9 cellular contexts compared by ENCODE assay signal in the genomic region with DNA sequence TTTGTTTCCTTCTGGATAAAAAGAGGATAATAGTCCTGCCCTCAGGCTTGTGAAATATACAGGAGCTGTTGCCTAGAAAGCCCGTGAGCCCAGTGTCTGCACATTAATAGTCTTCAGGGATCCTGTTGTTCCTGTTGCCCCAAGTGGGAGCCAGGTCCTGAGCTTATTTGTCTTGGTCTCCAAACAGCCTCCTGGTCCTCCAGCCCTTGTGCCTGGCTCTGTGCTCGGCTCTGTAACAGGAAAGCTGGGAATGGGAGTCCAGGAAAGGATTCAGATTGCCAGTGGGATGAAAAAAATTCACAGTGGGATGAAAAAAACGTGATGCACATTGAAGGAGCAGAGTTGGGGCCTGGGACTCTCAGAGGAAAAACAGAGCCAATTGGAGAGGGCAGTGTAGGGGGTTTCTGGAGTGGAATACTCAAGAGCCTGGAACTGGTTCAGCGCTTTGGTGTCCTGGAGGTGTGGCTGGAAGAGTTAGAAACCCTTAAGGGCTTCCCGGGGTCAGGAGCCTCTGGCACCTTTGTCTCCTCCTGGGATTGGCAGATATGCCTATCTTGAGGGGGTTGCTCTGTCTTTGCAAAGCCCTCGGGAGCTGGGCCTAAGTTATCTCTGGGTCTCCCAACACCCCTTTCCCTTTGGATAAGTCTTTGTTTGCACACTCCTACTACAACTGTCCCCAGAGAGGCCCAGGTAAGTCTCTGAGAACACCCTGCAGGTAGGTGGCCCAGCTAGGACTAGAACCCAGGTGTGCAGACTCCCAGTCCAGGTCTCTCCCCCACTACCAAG. TPM values are rescaled to one million over a fixed set of nuclear protein-coding genes. Genes with fewer than 3 reads are reported as not detected.
DNase-seq lines count a peak whose midpoint lies in the region; ATAC-seq and TF ChIP-seq lines count a peak whose summit lies in the region.
"Had no signal": no experiment of that assay in that cellular context is flagged by ENCODE, and none has a peak within 500 bp of the region (broad histone marks: within the 10 kb centered on the region; RNA-seq: fewer than 3 reads in every experiment).

No MANE protein-coding gene starts in this region.

- POLR2A ChIA-PET in CD8-positive, alpha-beta T cell (lab: Charles Lee): interaction anchor here (1.0 to 2.1 kb wide), 4 partner anchors 12 to 182 kb away, joined by 3 to 12 read pairs (median 6); a partner anchor contains a TSS

- no peak for ATAC-seq in CD8-positive, alpha-beta T cell
- ATAC-seq in HG02642 (IDR thresholded peaks at IDR 0.05; ENCODE audit: poor library complexity, unreplicated experiment) (no peak), HG03025 (IDR thresholded peaks at IDR 0.05; ENCODE audit: low FRiP score, unreplicated experiment) (no peak)

- H3K27ac Mint-ChIP-seq in CD8-positive, alpha-beta T cell: peak overlapping the region; percentile 90
- H3K27ac Mint-ChIP-seq in neural crest cell (ENCODE audit: unreplicated experiment): peak overlapping the region; percentile 32

- H3K36me3 Mint-ChIP-seq in CD8-positive, alpha-beta T cell: peaks cover 5% of the 10 kb centered on the region
- no peaks in the 10 kb centered on the region for H3K36me3 Mint-ChIP-seq in neural crest cell (ENCODE audit: low read depth)

- H3K9me3 Mint-ChIP-seq in CD8-positive, alpha-beta T cell: no peaks in the 10 kb centered on the region
- no peaks in the 10 kb centered on the region for H3K9me3 Mint-ChIP-seq in neural crest cell

- H3K9ac ChIP-seq in MM.1S (ENCODE audit: low read length): peak overlapping the region; percentile 92; the same call in 1 of the 2 replicates

- peak overlapping the region; percentile 87 for H3K4me3 Mint-ChIP-seq in CD8-positive, alpha-beta T cell
- peak overlapping the region; percentile 93 for H3K4me3 Mint-ChIP-seq in neural crest cell

- peak overlapping the region; percentile 48 for H3K4me3 ChIP-seq in CD8-positive, alpha-beta T cell (ENCODE audit: low read depth, low read length)
- peak overlapping the region; percentile 99 for H3K4me3 ChIP-seq in MM.1S (ENCODE audit: low read length)

- H3F3A ChIP-seq in MM.1S (ENCODE audit: insufficient read depth, low read length): peaks cover 11% of the 10 kb centered on the region; the same call in 1 of the 2 replicates

- no peaks in the 10 kb centered on the region for H4K20me1 ChIP-seq in MM.1S (ENCODE audit: insufficient read depth, low read length)

- H3K27me3 ChIP-seq in CD8-positive, alpha-beta T cell (ENCODE audit: insufficient read depth, low read length): no peaks in the 10 kb centered on the region
- no peaks in the 10 kb centered on the region for H3K27me3 ChIP-seq in MM.1S (replicated peaks; ENCODE audit: insufficient read depth, low read length)

- H3K4me1 ChIP-seq in CD8-positive, alpha-beta T cell (ENCODE audit: insufficient read depth, low read length): peaks cover 21% of the 10 kb centered on the region
- peaks cover 16% of the 10 kb centered on the region for H3K4me1 ChIP-seq in MM.1S (ENCODE audit: low read length)

- DNase-seq in CD8-positive, alpha-beta T cell: peak in 1 of 7 experiments; percentile 42
- DNase-seq in MM.1S (no peak), ecto neural progenitor cell (ENCODE audit: low spot score) (peak; percentile 53), neural crest cell (ENCODE audit: low read depth, low spot score) (no peak), A172 (ENCODE audit: low spot score) (no peak)
- no peak for DNase-seq in stimulated activated CD4-positive, alpha-beta T cell treated with anti-CD3 and anti-CD28 coated beads, Interleukin-4, amount 100 ng/mL, for 24 hours

- H3K4me1 Mint-ChIP-seq in CD8-positive, alpha-beta T cell (ENCODE audit: low read depth): peaks cover 21% of the 10 kb centered on the region
- H3K4me1 Mint-ChIP-seq in neural crest cell: peaks cover 27% of the 10 kb centered on the region

- H2AFZ ChIP-seq in MM.1S (ENCODE audit: low read length): peak overlapping the region; percentile 68

- intact Hi-C loops in CD8-positive, alpha-beta T cell (cut with DNase I, micrococcal nuclease): loop anchor here (2.0 to 10.0 kb wide), 7 partner anchors 119 to 1425 kb away; a partner anchor contains a TSS

- peak overlapping the region; percentile 23 for H3K27ac ChIP-seq in CD8-positive, alpha-beta T cell (ENCODE audit: low read depth, low read length)
- peak overlapping the region; percentile 95; the same call in 1 of the 2 replicates for H3K27ac ChIP-seq in MM.1S (ENCODE audit: low read length)

- H3K4me2 ChIP-seq in MM.1S (ENCODE audit: low read depth, low read length): peak overlapping the region; percentile 85

- H3K9me3 ChIP-seq in CD8-positive, alpha-beta T cell (ENCODE audit: low read length): no peaks in the 10 kb centered on the region
- H3K9me3 ChIP-seq in MM.1S (replicated peaks; ENCODE audit: insufficient read depth, low read length): no peaks in the 10 kb centered on the region

- H3K27me3 Mint-ChIP-seq in CD8-positive, alpha-beta T cell (ENCODE audit: low read depth): peaks cover 9% of the 10 kb centered on the region
- H3K27me3 Mint-ChIP-seq in neural crest cell (ENCODE audit: low read depth): peaks cover 12% of the 10 kb centered on the region

- no peaks in the 10 kb centered on the region for H3K9me2 ChIP-seq in MM.1S (replicated peaks; ENCODE audit: insufficient read depth, low read length)

- CTCF ChIA-PET in CD8-positive, alpha-beta T cell (lab: Charles Lee): interaction anchor here (0.5 to 2.3 kb wide), 7 partner anchors 14 to 193 kb away, joined by 3 to 7 read pairs (median 5); no protein-coding TSS in a partner anchor

- no peaks in the 10 kb centered on the region for H3K36me3 ChIP-seq in CD8-positive, alpha-beta T cell (ENCODE audit: insufficient read depth, low read length)
- H3K36me3 ChIP-seq in MM.1S (replicated peaks; ENCODE audit: insufficient read depth, low read length): no peaks in the 10 kb centered on the region

- H3K79me2 ChIP-seq in MM.1S (ENCODE audit: low read length): peaks cover 28% of the 10 kb centered on the region

- no peak for TF ChIP-seq CTCF in CD8-positive, alpha-beta T cell (IDR thresholded peaks at IDR 0.05)
- no peak for TF ChIP-seq CTCF in MM.1S (IDR thresholded peaks at IDR 0.05; ENCODE audit: low read length)
- no peak for TF ChIP-seq CTCF in neural crest cell (conservative IDR thresholded peaks at IDR 0.05)

RNA-seq across cellular contexts. Expression of a gene that starts 2.3 kb away (rescaled TPM):
- total RNA-seq in CD8-positive, alpha-beta T cell: 100 to 1,000 TPM; 113 to 119 TPM
- 242 and 247 TPM in 2 replicates for total RNA-seq in neural crest cell
- total RNA-seq in A172 (2014; rRNA removed; shearing (Covaris generic)): 55.7 and 73.0 TPM in 2 replicates

RNA-seq across cellular contexts. Expression of a gene that starts 5.7 kb away (rescaled TPM):
- not detected for total RNA-seq in CD8-positive, alpha-beta T cell
- not detected in 2 replicates for total RNA-seq in neural crest cell
- not detected in 2 replicates for total RNA-seq in A172 (2014; rRNA removed; shearing (Covaris generic))
- total RNA-seq: LHCN-M2 had no signal

RNA-seq across cellular contexts. Expression of a gene that starts 21.7 kb away (rescaled TPM):
- not detected for total RNA-seq in CD8-positive, alpha-beta T cell
- total RNA-seq in neural crest cell: 5.1 and 5.6 TPM in 2 replicates
- total RNA-seq in A172 (2014; rRNA removed; shearing (Covaris generic)): not detected in 2 replicates
- total RNA-seq: LHCN-M2 had no signal

RNA-seq across cellular contexts. Expression of a gene that starts 30.4 kb away (rescaled TPM):
- total RNA-seq in CD8-positive, alpha-beta T cell: not detected
- total RNA-seq in neural crest cell: not detected in 2 replicates
- total RNA-seq in A172 (2014; rRNA removed; shearing (Covaris generic)): 0.50 TPM in 1 of 2 replicates, not detected in the other
